ENCODE assay signal across 1 cellular context in genomic region chr5:126777257-126777973, GRCh38.
A peak's percentile ranks its signal among the peaks of the same experiment; 100 is the strongest.
TF ChIP-seq lines count a peak whose summit lies in the region.

No MANE protein-coding gene starts in this region.

TF ChIP-seq in HepG2, 621 proteins besides CTCF, POLR2A, EP300 and RAD21 (continued from another document and continues in another):
- TF ChIP-seq, protein P1, sequence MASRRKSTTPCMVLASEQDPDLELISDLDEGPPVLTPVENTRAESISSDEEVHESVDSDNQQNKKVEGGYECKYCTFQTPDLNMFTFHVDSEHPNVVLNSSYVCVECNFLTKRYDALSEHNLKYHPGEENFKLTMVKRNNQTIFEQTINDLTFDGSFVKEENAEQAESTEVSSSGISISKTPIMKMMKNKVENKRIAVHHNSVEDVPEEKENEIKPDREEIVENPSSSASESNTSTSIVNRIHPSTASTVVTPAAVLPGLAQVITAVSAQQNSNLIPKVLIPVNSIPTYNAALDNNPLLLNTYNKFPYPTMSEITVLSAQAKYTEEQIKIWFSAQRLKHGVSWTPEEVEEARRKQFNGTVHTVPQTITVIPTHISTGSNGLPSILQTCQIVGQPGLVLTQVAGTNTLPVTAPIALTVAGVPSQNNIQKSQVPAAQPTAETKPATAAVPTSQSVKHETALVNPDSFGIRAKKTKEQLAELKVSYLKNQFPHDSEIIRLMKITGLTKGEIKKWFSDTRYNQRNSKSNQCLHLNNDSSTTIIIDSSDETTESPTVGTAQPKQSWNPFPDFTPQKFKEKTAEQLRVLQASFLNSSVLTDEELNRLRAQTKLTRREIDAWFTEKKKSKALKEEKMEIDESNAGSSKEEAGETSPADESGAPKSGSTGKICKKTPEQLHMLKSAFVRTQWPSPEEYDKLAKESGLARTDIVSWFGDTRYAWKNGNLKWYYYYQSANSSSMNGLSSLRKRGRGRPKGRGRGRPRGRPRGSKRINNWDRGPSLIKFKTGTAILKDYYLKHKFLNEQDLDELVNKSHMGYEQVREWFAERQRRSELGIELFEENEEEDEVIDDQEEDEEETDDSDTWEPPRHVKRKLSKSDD (CRISPR knock-in tag; IDR thresholded peaks at IDR 0.05; ENCODE audit: low read depth) = no peak; the same call in 1 of the 2 replicates
- TF ChIP-seq, protein P2, sequence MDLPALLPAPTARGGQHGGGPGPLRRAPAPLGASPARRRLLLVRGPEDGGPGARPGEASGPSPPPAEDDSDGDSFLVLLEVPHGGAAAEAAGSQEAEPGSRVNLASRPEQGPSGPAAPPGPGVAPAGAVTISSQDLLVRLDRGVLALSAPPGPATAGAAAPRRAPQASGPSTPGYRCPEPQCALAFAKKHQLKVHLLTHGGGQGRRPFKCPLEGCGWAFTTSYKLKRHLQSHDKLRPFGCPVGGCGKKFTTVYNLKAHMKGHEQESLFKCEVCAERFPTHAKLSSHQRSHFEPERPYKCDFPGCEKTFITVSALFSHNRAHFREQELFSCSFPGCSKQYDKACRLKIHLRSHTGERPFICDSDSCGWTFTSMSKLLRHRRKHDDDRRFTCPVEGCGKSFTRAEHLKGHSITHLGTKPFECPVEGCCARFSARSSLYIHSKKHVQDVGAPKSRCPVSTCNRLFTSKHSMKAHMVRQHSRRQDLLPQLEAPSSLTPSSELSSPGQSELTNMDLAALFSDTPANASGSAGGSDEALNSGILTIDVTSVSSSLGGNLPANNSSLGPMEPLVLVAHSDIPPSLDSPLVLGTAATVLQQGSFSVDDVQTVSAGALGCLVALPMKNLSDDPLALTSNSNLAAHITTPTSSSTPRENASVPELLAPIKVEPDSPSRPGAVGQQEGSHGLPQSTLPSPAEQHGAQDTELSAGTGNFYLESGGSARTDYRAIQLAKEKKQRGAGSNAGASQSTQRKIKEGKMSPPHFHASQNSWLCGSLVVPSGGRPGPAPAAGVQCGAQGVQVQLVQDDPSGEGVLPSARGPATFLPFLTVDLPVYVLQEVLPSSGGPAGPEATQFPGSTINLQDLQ (CRISPR knock-in tag; IDR thresholded peaks at IDR 0.05) = peak; percentile 58; the same call in 1 of the 2 replicates
- 0 out of 2 replicates have a peak, but pooled peaks have one; percentile 7 for TF ChIP-seq YEATS2 (CRISPR knock-in tag; IDR thresholded peaks at IDR 0.05; ENCODE audit: borderline replicate concordance)
- no peak for TF ChIP-seq SRSF4 (IDR thresholded peaks at IDR 0.05; ENCODE audit: low read depth, low read length, poor library complexity, severe bottlenecking)
- TF ChIP-seq TBX2 (CRISPR knock-in tag; IDR thresholded peaks at IDR 0.05; ENCODE audit: borderline replicate concordance) = peak; percentile 14
- 0 out of 2 replicates have a peak, but pooled peaks have one; percentile 89 for TF ChIP-seq MTF2 (CRISPR knock-in tag; IDR thresholded peaks at IDR 0.05; ENCODE audit: borderline replicate concordance)
- no peak for TF ChIP-seq RFX3 (CRISPR knock-in tag; IDR thresholded peaks at IDR 0.05)
- TF ChIP-seq PHF8 (CRISPR knock-in tag; IDR thresholded peaks at IDR 0.05) = peak; percentile 47; the same call in 1 of the 2 replicates
- TF ChIP-seq, protein P3, sequence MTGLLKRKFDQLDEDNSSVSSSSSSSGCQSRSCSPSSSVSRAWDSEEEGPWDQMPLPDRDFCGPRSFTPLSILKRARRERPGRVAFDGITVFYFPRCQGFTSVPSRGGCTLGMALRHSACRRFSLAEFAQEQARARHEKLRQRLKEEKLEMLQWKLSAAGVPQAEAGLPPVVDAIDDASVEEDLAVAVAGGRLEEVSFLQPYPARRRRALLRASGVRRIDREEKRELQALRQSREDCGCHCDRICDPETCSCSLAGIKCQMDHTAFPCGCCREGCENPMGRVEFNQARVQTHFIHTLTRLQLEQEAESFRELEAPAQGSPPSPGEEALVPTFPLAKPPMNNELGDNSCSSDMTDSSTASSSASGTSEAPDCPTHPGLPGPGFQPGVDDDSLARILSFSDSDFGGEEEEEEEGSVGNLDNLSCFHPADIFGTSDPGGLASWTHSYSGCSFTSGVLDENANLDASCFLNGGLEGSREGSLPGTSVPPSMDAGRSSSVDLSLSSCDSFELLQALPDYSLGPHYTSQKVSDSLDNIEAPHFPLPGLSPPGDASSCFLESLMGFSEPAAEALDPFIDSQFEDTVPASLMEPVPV (CRISPR knock-in tag; IDR thresholded peaks at IDR 0.05) = 0 out of 2 replicates have a peak, but pooled peaks have one; percentile 34
- TF ChIP-seq ZNF770 (CRISPR knock-in tag; IDR thresholded peaks at IDR 0.05) = 0 out of 2 replicates have a peak, but pooled peaks have one; percentile 54
- TF ChIP-seq JUN (CRISPR knock-in tag; IDR thresholded peaks at IDR 0.05) = no peak
- no peak for TF ChIP-seq RAD51 (IDR thresholded peaks at IDR 0.05; ENCODE audit: borderline replicate concordance)
- TF ChIP-seq ZNF879 (CRISPR knock-in tag; IDR thresholded peaks at IDR 0.05) = no peak
- peak; percentile 79 for TF ChIP-seq KDM5B (CRISPR knock-in tag; IDR thresholded peaks at IDR 0.05; ENCODE audit: borderline replicate concordance)
- TF ChIP-seq, protein P4, sequence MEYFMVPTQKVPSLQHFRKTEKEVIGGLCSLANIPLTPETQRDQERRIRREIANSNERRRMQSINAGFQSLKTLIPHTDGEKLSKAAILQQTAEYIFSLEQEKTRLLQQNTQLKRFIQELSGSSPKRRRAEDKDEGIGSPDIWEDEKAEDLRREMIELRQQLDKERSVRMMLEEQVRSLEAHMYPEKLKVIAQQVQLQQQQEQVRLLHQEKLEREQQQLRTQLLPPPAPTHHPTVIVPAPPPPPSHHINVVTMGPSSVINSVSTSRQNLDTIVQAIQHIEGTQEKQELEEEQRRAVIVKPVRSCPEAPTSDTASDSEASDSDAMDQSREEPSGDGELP (IDR thresholded peaks at IDR 0.05; ENCODE audit: borderline replicate concordance, low read depth) = no peak
- TF ChIP-seq KMT2A (CRISPR knock-in tag; IDR thresholded peaks at IDR 0.05) = no peak
- TF ChIP-seq, protein P5, sequence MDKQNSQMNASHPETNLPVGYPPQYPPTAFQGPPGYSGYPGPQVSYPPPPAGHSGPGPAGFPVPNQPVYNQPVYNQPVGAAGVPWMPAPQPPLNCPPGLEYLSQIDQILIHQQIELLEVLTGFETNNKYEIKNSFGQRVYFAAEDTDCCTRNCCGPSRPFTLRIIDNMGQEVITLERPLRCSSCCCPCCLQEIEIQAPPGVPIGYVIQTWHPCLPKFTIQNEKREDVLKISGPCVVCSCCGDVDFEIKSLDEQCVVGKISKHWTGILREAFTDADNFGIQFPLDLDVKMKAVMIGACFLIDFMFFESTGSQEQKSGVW (CRISPR knock-in tag; IDR thresholded peaks at IDR 0.05; ENCODE audit: borderline replicate concordance) = no peak
- 0 out of 4 replicates have a peak, but pooled peaks of 1 of the 2 experiments have one; percentile 21 for TF ChIP-seq NR2F1 (CRISPR knock-in tag; IDR thresholded peaks at IDR 0.05)
- TF ChIP-seq, protein P6, sequence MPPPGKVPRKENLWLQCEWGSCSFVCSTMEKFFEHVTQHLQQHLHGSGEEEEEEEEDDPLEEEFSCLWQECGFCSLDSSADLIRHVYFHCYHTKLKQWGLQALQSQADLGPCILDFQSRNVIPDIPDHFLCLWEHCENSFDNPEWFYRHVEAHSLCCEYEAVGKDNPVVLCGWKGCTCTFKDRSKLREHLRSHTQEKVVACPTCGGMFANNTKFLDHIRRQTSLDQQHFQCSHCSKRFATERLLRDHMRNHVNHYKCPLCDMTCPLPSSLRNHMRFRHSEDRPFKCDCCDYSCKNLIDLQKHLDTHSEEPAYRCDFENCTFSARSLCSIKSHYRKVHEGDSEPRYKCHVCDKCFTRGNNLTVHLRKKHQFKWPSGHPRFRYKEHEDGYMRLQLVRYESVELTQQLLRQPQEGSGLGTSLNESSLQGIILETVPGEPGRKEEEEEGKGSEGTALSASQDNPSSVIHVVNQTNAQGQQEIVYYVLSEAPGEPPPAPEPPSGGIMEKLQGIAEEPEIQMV (CRISPR knock-in tag; IDR thresholded peaks at IDR 0.05; ENCODE audit: low read depth) = 0 out of 2 replicates have a peak, but pooled peaks have one; percentile 53
- TF ChIP-seq ARID3A (IDR thresholded peaks at IDR 0.05; ENCODE audit: low read depth, low read length) = no peak
- no peak for TF ChIP-seq ZNF709 (CRISPR knock-in tag; IDR thresholded peaks at IDR 0.05)
- TF ChIP-seq ONECUT2 (CRISPR knock-in tag; IDR thresholded peaks at IDR 0.05) = peak; percentile 77; the same call in 1 of the 2 replicates
- TF ChIP-seq, protein P7, sequence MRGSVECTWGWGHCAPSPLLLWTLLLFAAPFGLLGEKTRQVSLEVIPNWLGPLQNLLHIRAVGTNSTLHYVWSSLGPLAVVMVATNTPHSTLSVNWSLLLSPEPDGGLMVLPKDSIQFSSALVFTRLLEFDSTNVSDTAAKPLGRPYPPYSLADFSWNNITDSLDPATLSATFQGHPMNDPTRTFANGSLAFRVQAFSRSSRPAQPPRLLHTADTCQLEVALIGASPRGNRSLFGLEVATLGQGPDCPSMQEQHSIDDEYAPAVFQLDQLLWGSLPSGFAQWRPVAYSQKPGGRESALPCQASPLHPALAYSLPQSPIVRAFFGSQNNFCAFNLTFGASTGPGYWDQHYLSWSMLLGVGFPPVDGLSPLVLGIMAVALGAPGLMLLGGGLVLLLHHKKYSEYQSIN (CRISPR knock-in tag; IDR thresholded peaks at IDR 0.05; ENCODE audit: borderline replicate concordance) = no peak
- TF ChIP-seq ZNF720 (CRISPR knock-in tag; IDR thresholded peaks at IDR 0.05) = no peak
- no peak for TF ChIP-seq JDP2 (CRISPR knock-in tag; IDR thresholded peaks at IDR 0.05; ENCODE audit: borderline replicate concordance)
- no peak for TF ChIP-seq ZNF816 (CRISPR knock-in tag; IDR thresholded peaks at IDR 0.05; ENCODE audit: borderline replicate concordance)
- no peak for TF ChIP-seq NFYB (CRISPR knock-in tag; IDR thresholded peaks at IDR 0.05)
- TF ChIP-seq SMC3 (IDR thresholded peaks at IDR 0.05; ENCODE audit: low read length) = no peak
- 0 out of 2 replicates have a peak, but pooled peaks have one; percentile 47 for TF ChIP-seq ZNF318 (CRISPR knock-in tag; IDR thresholded peaks at IDR 0.05)
